Comparison of ENCODE assay signal across 7 cellular contexts in the genomic region with DNA sequence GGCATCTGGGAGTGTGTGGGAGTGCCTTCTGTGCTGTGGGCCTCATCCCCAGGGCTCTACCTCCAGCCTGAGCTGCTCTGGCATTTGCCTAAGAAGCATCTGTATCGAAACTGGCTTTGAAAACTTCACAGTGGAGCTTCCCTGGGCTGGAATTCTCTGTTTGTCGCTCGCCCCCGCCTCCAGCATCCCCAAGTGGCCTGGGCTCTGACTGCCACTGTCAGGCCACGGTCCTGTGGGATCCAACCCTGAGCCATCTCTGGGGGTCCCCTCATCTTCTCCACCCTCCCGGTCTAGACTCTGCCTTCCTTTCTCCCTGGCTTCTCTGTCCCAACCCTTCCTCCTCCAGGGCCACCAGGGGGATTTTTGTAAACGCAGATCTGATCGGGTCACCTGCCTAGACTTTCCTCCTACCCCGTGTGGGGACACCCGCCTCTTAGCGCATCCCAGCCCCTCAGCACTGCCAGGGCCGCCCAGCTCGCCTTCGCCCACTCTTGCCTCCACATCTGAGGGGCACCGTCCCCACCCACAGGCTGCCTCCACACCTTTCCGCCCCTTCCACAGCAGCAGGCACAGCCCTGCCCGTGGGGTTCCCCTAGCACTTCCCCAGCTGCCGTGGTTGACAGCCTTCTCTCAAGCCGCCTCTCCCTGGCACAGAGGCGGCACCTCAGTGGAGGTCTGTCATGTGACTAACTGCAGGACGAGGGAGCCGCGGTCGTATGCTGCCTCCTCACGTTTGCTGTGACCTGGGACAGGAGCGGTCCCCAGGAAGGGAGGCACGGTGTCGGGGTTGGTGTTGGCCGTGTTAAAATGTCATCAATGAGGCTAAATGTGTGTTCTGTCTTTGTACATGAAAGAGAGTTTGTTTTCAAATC. TPM values are rescaled to one million over a fixed set of nuclear protein-coding genes. Genes with fewer than 3 reads are reported as not detected.
DNase-seq lines count a peak whose midpoint lies in the region; ATAC-seq, FAIRE-seq and TF ChIP-seq lines count a peak whose summit lies in the region.

No MANE protein-coding gene starts in this region.

- H3K9ac ChIP-seq in IMR-90 (ENCODE audit: low read depth, low read length), result peak overlapping the region; percentile 39; the same call in 1 of the 2 replicates

- POLR2A ChIA-PET in IMR-90 (lab: Charles Lee; ENCODE audit: unreplicated experiment), result no interaction called here
- POLR2A ChIA-PET in PC-9 (lab: Charles Lee; ENCODE audit: unreplicated experiment), result no interaction called here

- H2AFZ ChIP-seq in IMR-90 (replicated peaks; ENCODE audit: low read length, poor library complexity) (peak overlapping the region; percentile 80), PC-9 (no peak overlapping the region)

- peaks cover 21% of the 10 kb centered on the region for H4K20me1 ChIP-seq in IMR-90 (ENCODE audit: insufficient read depth, low read length)
- no peaks in the 10 kb centered on the region for H4K20me1 ChIP-seq in PC-9 (ENCODE audit: insufficient read depth)

- H2AK5ac ChIP-seq in IMR-90 (ENCODE audit: low read depth, low read length), result peak overlapping the region; percentile 44; the same call in 1 of the 2 replicates

- peaks cover 34 to 73% of the 10 kb centered on the region in 2 experiments for H3K79me1 ChIP-seq in IMR-90 (ENCODE audit: low read depth in 1 of 2, low read length in 2 of 2)

- H2AK9ac ChIP-seq in IMR-90 (replicated peaks; ENCODE audit: low read depth, low read length, poor library complexity), result peak overlapping the region; percentile 87

- TF ChIP-seq CTCF in IMR-90 (conservative IDR thresholded peaks at IDR 0.05; ENCODE audit: low read depth, low read length), result peak; percentile 34; the same call in 1 of the 2 replicates
- TF ChIP-seq CTCF in PC-9 (conservative IDR thresholded peaks at IDR 0.05), result no peak

- H3K14ac ChIP-seq in IMR-90 (replicated peaks; ENCODE audit: low read depth, low read length), result no peak overlapping the region

- no peak overlapping the region for H3K4ac ChIP-seq in IMR-90 (ENCODE audit: low read depth, low read length)

- H3K9me3 ChIP-seq in IMR-90 (ENCODE audit: control insufficient read depth, insufficient read depth, low read length), result no peaks in the 10 kb centered on the region
- no peaks in the 10 kb centered on the region for H3K9me3 ChIP-seq in PC-9 (ENCODE audit: insufficient read depth, low read depth)

- dilution Hi-C loops in IMR-90 (cut with HindIII; ENCODE audit: low sequenced_read_pairs, unreplicated experiment), result no loop called here

- no peak overlapping the region for H2BK20ac ChIP-seq in IMR-90 (ENCODE audit: low read depth, low read length)

- H3K36me3 Mint-ChIP-seq in activated T-cell treated with anti-CD3 and anti-CD28 coated beads, Interleukin-2, amount 50 U/mL, for 4 hours (ENCODE audit: insufficient read depth), result no peaks in the 10 kb centered on the region

- no peak for TF ChIP-seq POLR2A in IMR-90 (IDR thresholded peaks at IDR 0.05; ENCODE audit: low read depth, low read length)

- H3K56ac ChIP-seq in IMR-90 (ENCODE audit: extremely low read depth, insufficient read depth, low read length), result no peak overlapping the region

- H3K4me3 ChIP-seq in IMR-90 (ENCODE audit: insufficient read depth, low read depth, low read length), result no peak overlapping the region
- H3K4me3 ChIP-seq in PC-9, result no peak overlapping the region

- peak overlapping the region; percentile 42 for H3K4me3 Mint-ChIP-seq in activated T-cell treated with anti-CD3 and anti-CD28 coated beads, Interleukin-2, amount 50 U/mL, for 4 hours

- no peaks in the 10 kb centered on the region for H3K9me3 Mint-ChIP-seq in activated T-cell treated with anti-CD3 and anti-CD28 coated beads, Interleukin-2, amount 50 U/mL, for 4 hours

- no peak overlapping the region for H2BK15ac ChIP-seq in IMR-90 (ENCODE audit: low read depth, low read length)

- H3K27ac ChIP-seq in IMR-90 (ENCODE audit: insufficient read depth, low read length) (peak overlapping the region; percentile 37; the same call in 1 of the 2 replicates), PC-9 (no peak overlapping the region)

- H3K36me3 ChIP-seq in IMR-90 (ENCODE audit: control insufficient read depth, insufficient read depth, low read length) (peaks cover 2% of the 10 kb centered on the region; the same call in 1 of the 2 replicates), PC-9 (ENCODE audit: low read depth) (no peaks in the 10 kb centered on the region)

- H2BK5ac ChIP-seq in IMR-90 (ENCODE audit: low read depth, low read length, poor library complexity, severe bottlenecking), result no peak overlapping the region

- peak overlapping the region in 1 of 2 experiments; percentile 69; a peak in 1 of 4 replicates for H4K8ac ChIP-seq in IMR-90 (ENCODE audit: low read depth in 2 of 2, low read length in 2 of 2)

- WGBS in IMR-90 (ENCODE audit: extremely low coverage in 2 of 2, insufficient read length in 1 of 2), 2 experiments, result 72% methylated on average over 17 of the region's 29 CpGs; no CpG with 5 or more reads in 1 of the 2 experiments

- in situ Hi-C loops in IMR-90 (cut with MboI; ENCODE audit: low sequenced_read_pairs), result no loop called here

- H3K4me2 ChIP-seq in IMR-90 (ENCODE audit: low read depth, low read length) (peak overlapping the region; percentile 14; the same call in 1 of the 2 replicates), PC-9 (no peak overlapping the region)

- FAIRE-seq in GM19239 (lab: Jason Lieb, UNC), result peak; percentile 92

- H3K27me3 ChIP-seq in IMR-90 (ENCODE audit: control insufficient read depth, insufficient read depth, low read length) (no peaks in the 10 kb centered on the region), PC-9 (ENCODE audit: insufficient read depth, low read depth) (no peaks in the 10 kb centered on the region)

- no peaks in the 10 kb centered on the region for H3K27me3 Mint-ChIP-seq in activated T-cell treated with anti-CD3 and anti-CD28 coated beads, Interleukin-2, amount 50 U/mL, for 4 hours (ENCODE audit: low read depth)

- DNase-seq in GM19239 (ENCODE audit: insufficient read length, low spot score), result peak; percentile 84
- DNase-seq in IMR-90, result peak; percentile 23
- peak; percentile 78 for DNase-seq in activated T-cell treated with anti-CD3 and anti-CD28 coated beads, Interleukin-2, amount 50 U/mL, for 4 hours
- DNase-seq in head of caudate nucleus, result peak in 40 of 42 donors; percentile 41 to 83 (median 66)
- DNase-seq in stimulated activated CD4-positive, alpha-beta T cell treated with anti-CD3 and anti-CD28 coated beads, Interleukin-12 subunit alpha, Interleukin-12 subunit beta, amount 100 ng/mL, for 48 hours (ENCODE audit: low read depth in 2 of 3, low spot score in 1 of 3), result peak; percentile 53 to 65 (median 54)
- no peak for DNase-seq in PC-9

- no peaks in the 10 kb centered on the region; the same call in 1 of the 2 replicates for H3K79me2 ChIP-seq in PC-9 (ENCODE audit: low read depth)

- intact Hi-C loops in IMR-90 (cut with micrococcal nuclease) (no loop called here), head of caudate nucleus (cut with DNase I) (no loop called here), PC-9 (cut with micrococcal nuclease; ENCODE audit: unreplicated experiment) (no loop called here)

- ATAC-seq in IMR-90 (ENCODE audit: low read depth), result peak; percentile 24
- ATAC-seq in activated T-cell treated with anti-CD3 and anti-CD28 coated beads, Interleukin-2, amount 50 U/mL, for 4 hours, result peak; percentile 94 to 98
- ATAC-seq in GM18870 (IDR thresholded peaks at IDR 0.05; ENCODE audit: unreplicated experiment), result no peak

- peak; percentile 42 for TF ChIP-seq RAD21 in IMR-90 (IDR thresholded peaks at IDR 0.05; ENCODE audit: low read length)

- no peak overlapping the region; the same call in 1 of the 2 replicates for H4K5ac ChIP-seq in IMR-90 (ENCODE audit: low read depth, low read length)

- CTCF ChIA-PET in IMR-90 (lab: Yijun Ruan, JAX) (no interaction called here), PC-9 (lab: Charles Lee) (no interaction called here)

- no peak overlapping the region for H4K91ac ChIP-seq in IMR-90 (ENCODE audit: insufficient read depth, low read depth, low read length)

- BruUV-seq in IMR-90 (replicated peaks; lab: Mats Ljungman, UMichigan), result no TSS peak
- no TSS peak for BruUV-seq in PC-9 (replicated peaks; lab: Mats Ljungman, UMichigan)

- H3K9me1 ChIP-seq in IMR-90 (ENCODE audit: insufficient read depth, low read length), result peaks cover 11% of the 10 kb centered on the region; the same call in 1 of the 2 replicates

- H3K18ac ChIP-seq in IMR-90 (ENCODE audit: low read depth, low read length), result no peak overlapping the region

- H2BK120ac ChIP-seq in IMR-90 (ENCODE audit: low read depth, low read length), result no peak overlapping the region

- H3K23ac ChIP-seq in IMR-90 (ENCODE audit: low read depth, low read length), result no peak overlapping the region; the same call in 1 of the 2 replicates

- H3K4me1 Mint-ChIP-seq in activated T-cell treated with anti-CD3 and anti-CD28 coated beads, Interleukin-2, amount 50 U/mL, for 4 hours (ENCODE audit: low read depth), result peaks cover 13% of the 10 kb centered on the region

- no peaks in the 10 kb centered on the region for H3F3A ChIP-seq in PC-9 (ENCODE audit: insufficient read depth, low read depth)

- no peaks in the 10 kb centered on the region for H3K9me2 ChIP-seq in PC-9 (ENCODE audit: insufficient read depth)

- peaks cover 28% of the 10 kb centered on the region for H3K4me1 ChIP-seq in IMR-90 (ENCODE audit: control insufficient read depth, insufficient read depth, low read length)
- no peaks in the 10 kb centered on the region for H3K4me1 ChIP-seq in PC-9 (replicated peaks; ENCODE audit: insufficient read depth)

RNA-seq across cellular contexts. Expression of gene TBC1D24, which starts 12.0 kb away (rescaled TPM):
- 7.5 and 8.6 TPM in 2 replicates for total RNA-seq in IMR-90 (2012; rRNA removed)
- 13.4 and 16.2 TPM in 2 replicates for polyA plus RNA-seq in IMR-90 (2012; rRNA removed)
- 6.5 and 11.7 TPM in 2 replicates for polyA plus RNA-seq in IMR-90 (2012; cell fraction: cytosol; rRNA removed)
- polyA plus RNA-seq in IMR-90 (2012; cell fraction: nucleus; rRNA removed; ENCODE audit: low replicate concordance), result 28.4 and 53.0 TPM in 2 replicates
- 10 to 100 TPM; 25.0 to 27.2 (median 26.3) TPM for total RNA-seq in activated T-cell treated with anti-CD3 and anti-CD28 coated beads, Interleukin-2, amount 50 U/mL, for 4 hours
- total RNA-seq in PC-9 (2021), result 30.0 and 34.2 TPM in 2 replicates

RNA-seq across cellular contexts. Expression of gene NTN3, which starts 15.8 kb away (rescaled TPM):
- 0.18 and 0.28 TPM in 2 replicates for total RNA-seq in IMR-90 (2012; rRNA removed)
- polyA plus RNA-seq in IMR-90 (2012; rRNA removed), result 0.38 and 0.72 TPM in 2 replicates
- 0.44 and 0.96 TPM in 2 replicates for polyA plus RNA-seq in IMR-90 (2012; cell fraction: cytosol; rRNA removed)
- 0.72 and 2.1 TPM in 2 replicates for polyA plus RNA-seq in IMR-90 (2012; cell fraction: nucleus; rRNA removed; ENCODE audit: low replicate concordance)
- not detected for total RNA-seq in activated T-cell treated with anti-CD3 and anti-CD28 coated beads, Interleukin-2, amount 50 U/mL, for 4 hours
- 0.87 and 0.90 TPM in 2 replicates for total RNA-seq in PC-9 (2021)

RNA-seq across cellular contexts. Expression of gene ATP6V0C, which starts 26.9 kb away (rescaled TPM):
- 8.4 and 8.6 TPM in 2 replicates for total RNA-seq in IMR-90 (2012; rRNA removed)
- 107 and 108 TPM in 2 replicates for polyA plus RNA-seq in IMR-90 (2012; rRNA removed)
- polyA plus RNA-seq in IMR-90 (2012; cell fraction: cytosol; rRNA removed), result 182 and 333 TPM in 2 replicates
- 64.7 and 163 TPM in 2 replicates for polyA plus RNA-seq in IMR-90 (2012; cell fraction: nucleus; rRNA removed; ENCODE audit: low replicate concordance)
- 100 to 1,000 TPM; 184 to 198 (median 188) TPM for total RNA-seq in activated T-cell treated with anti-CD3 and anti-CD28 coated beads, Interleukin-2, amount 50 U/mL, for 4 hours
- total RNA-seq in PC-9 (2021), result 205 and 249 TPM in 2 replicates

RNA-seq across cellular contexts. Expression of gene TEDC2, which starts 27.0 kb away (rescaled TPM):
- total RNA-seq in IMR-90 (2012; rRNA removed) (3.6 TPM in 2 replicates), PC-9 (2021) (26.3 and 28.0 TPM in 2 replicates)
- polyA plus RNA-seq in IMR-90 (2012; rRNA removed), result 7.3 and 10.8 TPM in 2 replicates
- polyA plus RNA-seq in IMR-90 (2012; cell fraction: cytosol; rRNA removed), result 5.2 and 6.1 TPM in 2 replicates
- 17.1 and 61.0 TPM in 2 replicates for polyA plus RNA-seq in IMR-90 (2012; cell fraction: nucleus; rRNA removed; ENCODE audit: low replicate concordance)
- total RNA-seq in activated T-cell treated with anti-CD3 and anti-CD28 coated beads, Interleukin-2, amount 50 U/mL, for 4 hours, result 10 to 100 TPM; 26.0 to 37.5 (median 32.7) TPM

RNA-seq across cellular contexts. Expression of gene AMDHD2, which starts 33.3 kb away (rescaled TPM):
- total RNA-seq in IMR-90 (2012; rRNA removed), result 10.0 and 10.6 TPM in 2 replicates
- polyA plus RNA-seq in IMR-90 (2012; rRNA removed), result 30.3 and 30.8 TPM in 2 replicates
- 11.5 and 21.8 TPM in 2 replicates for polyA plus RNA-seq in IMR-90 (2012; cell fraction: cytosol; rRNA removed)
- polyA plus RNA-seq in IMR-90 (2012; cell fraction: nucleus; rRNA removed; ENCODE audit: low replicate concordance), result 189 and 533 TPM in 2 replicates
- 10 to 100 TPM; 32.0 to 35.3 (median 35.0) TPM for total RNA-seq in activated T-cell treated with anti-CD3 and anti-CD28 coated beads, Interleukin-2, amount 50 U/mL, for 4 hours
- 47.9 and 61.5 TPM in 2 replicates for total RNA-seq in PC-9 (2021)

Comparison
In these comparisons a context has a peak if more than half of its experiments do, and no peak if none do; other contexts are left out.
1. DNase-seq: peak in GM19239 (single experiment), IMR-90 (single experiment), activated T-cell treated with anti-CD3 and anti-CD28 coated beads, Interleukin-2, amount 50 U/mL, for 4 hours (single experiment), head of caudate nucleus (40 of 42) and stimulated activated CD4-positive, alpha-beta T cell treated with anti-CD3 and anti-CD28 coated beads, Interleukin-12 subunit alpha, Interleukin-12 subunit beta, amount 100 ng/mL, for 48 hours (3 of 3); none in PC-9 (0 of 2).
2. RNA of gene ATP6V0C, which starts 26.9 kb away (total RNA-seq): 205 to 249 TPM in PC-9 and 184 to 198 TPM in activated T-cell treated with anti-CD3 and anti-CD28 coated beads, Interleukin-2, amount 50 U/mL, for 4 hours; 8.4 to 8.6 TPM in IMR-90; every median in the first group is over 10 times any median in the second.